ENCODE assay signal across 29 cellular contexts in the genomic region with DNA sequence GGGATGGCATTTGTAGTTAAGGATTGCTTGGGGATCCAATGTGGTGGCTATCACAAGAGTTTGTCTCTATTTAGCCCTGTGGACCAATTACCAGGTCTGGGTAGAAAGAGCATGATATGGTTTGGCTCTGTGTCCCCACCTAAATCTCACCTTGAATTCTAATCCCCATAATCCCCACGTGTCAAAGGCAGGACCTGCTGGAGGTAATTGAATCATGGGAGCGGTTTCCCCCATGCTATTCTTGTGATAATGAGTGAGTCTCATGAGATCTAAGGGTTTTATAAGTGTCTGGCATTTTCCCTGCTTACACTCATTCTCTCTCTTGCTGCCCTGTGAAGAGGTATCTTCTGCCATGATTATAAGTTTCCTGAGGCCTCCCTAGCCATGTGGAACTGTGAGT.
"Had no signal": no experiment of that assay in that cellular context is flagged by ENCODE, and none has a peak within 500 bp of the region (broad histone marks: within the 10 kb centered on the region; RNA-seq: fewer than 3 reads in every experiment).

No MANE protein-coding gene starts in this region.

- H3K4me2 ChIP-seq: hepatocyte, neural progenitor cell, smooth muscle cell had no signal

- H3K79me2 ChIP-seq: hepatocyte had no signal

- FAIRE-seq: colon, kidney had no signal

- H3K27ac ChIP-seq: dorsolateral prefrontal cortex, epithelial cell of prostate, foreskin keratinocyte, gastroesophageal sphincter, heart left ventricle, hepatocyte, left lung, neural progenitor cell, prostate gland, right atrium auricular region, tibial artery had no signal

- ATAC-seq: esophagus mucosa; foreskin keratinocyte; gastroesophageal sphincter; heart left ventricle; left cardiac atrium; left lung; naive thymus-derived CD4-positive, alpha-beta T cell; sciatic nerve; stimulated activated naive CD8-positive, alpha-beta T cell treated with anti-CD3 and anti-CD28 coated beads, Interleukin-15, amount 100 ng/mL, for 72 hours had no signal

- H3K9me3 Mint-ChIP-seq: type B pancreatic cell had no signal

- H3K4me3 ChIP-seq: dorsolateral prefrontal cortex, gastroesophageal sphincter, heart left ventricle, hepatocyte, left lung, neural progenitor cell, prostate gland, right atrium auricular region, smooth muscle cell, tibial artery had no signal

- H3K36me3 Mint-ChIP-seq: naive thymus-derived CD4-positive, alpha-beta T cell; neural progenitor cell; type B pancreatic cell had no signal

- H3K9ac ChIP-seq: neural progenitor cell had no signal

- H2AFZ ChIP-seq: hepatocyte, neural progenitor cell had no signal

- H3K4me1 ChIP-seq: foreskin keratinocyte, gastroesophageal sphincter, heart left ventricle, left lung, prostate gland, right atrium auricular region, tibial artery had no signal

- H3K27me3 Mint-ChIP-seq: stimulated activated naive CD8-positive, alpha-beta T cell treated with anti-CD3 and anti-CD28 coated beads, Interleukin-15, amount 100 ng/mL, for 72 hours; type B pancreatic cell had no signal

- H3K4me3 Mint-ChIP-seq: naive thymus-derived CD4-positive, alpha-beta T cell; nephron; neural progenitor cell; stimulated activated naive CD8-positive, alpha-beta T cell treated with anti-CD3 and anti-CD28 coated beads, Interleukin-15, amount 100 ng/mL, for 72 hours; type B pancreatic cell had no signal

- H3K27me3 ChIP-seq: dorsolateral prefrontal cortex, foreskin keratinocyte, gastroesophageal sphincter, heart left ventricle, hepatocyte, left lung, neural progenitor cell, right atrium auricular region, tibial artery had no signal

- H3K27ac Mint-ChIP-seq: naive thymus-derived CD4-positive, alpha-beta T cell; nephron; neural progenitor cell; stimulated activated naive CD8-positive, alpha-beta T cell treated with anti-CD3 and anti-CD28 coated beads, Interleukin-15, amount 100 ng/mL, for 72 hours; type B pancreatic cell had no signal

- H3K9me3 ChIP-seq: left lung, prostate gland, tibial artery had no signal

- DNase-seq: dorsolateral prefrontal cortex; effector CD4-positive, alpha-beta T cell; foreskin keratinocyte; heart left ventricle; kidney; left cardiac atrium; left lung; mesenchymal stem cell; midbrain; naive thymus-derived CD4-positive, alpha-beta T cell; stimulated activated CD4-positive, alpha-beta T cell treated with anti-CD3 and anti-CD28 coated beads, Interleukin-12 subunit alpha, Interleukin-12 subunit beta, amount 100 ng/mL, for 4 hours; stimulated activated CD4-positive, alpha-beta T cell treated with anti-CD3 and anti-CD28 coated beads, Interleukin-1b, Interleukin-23, amount 100 ng/mL, for 48 hours; stimulated activated CD4-positive, alpha-beta T cell treated with anti-CD3 and anti-CD28 coated beads, Interleukin-4, amount 100 ng/mL, for 1 hour; stimulated activated CD8-positive, alpha-beta memory T cell treated with anti-CD3 and anti-CD28 coated beads, Interleukin-4, amount 100 ng/mL, for 48 hours; stimulated activated naive CD4-positive, alpha-beta T cell; stimulated activated naive CD8-positive, alpha-beta T cell treated with anti-CD3 and anti-CD28 coated beads, Interleukin-15, amount 100 ng/mL, for 72 hours; tibial artery had no signal

- H3K36me3 ChIP-seq: gastroesophageal sphincter, heart left ventricle, left lung, neural progenitor cell, prostate gland, right atrium auricular region, tibial artery had no signal

- H3K4me1 Mint-ChIP-seq: naive thymus-derived CD4-positive, alpha-beta T cell; nephron; stimulated activated naive CD8-positive, alpha-beta T cell treated with anti-CD3 and anti-CD28 coated beads, Interleukin-15, amount 100 ng/mL, for 72 hours had no signal
